ENCODE assay signal across 8 cellular contexts in the genomic region with DNA sequence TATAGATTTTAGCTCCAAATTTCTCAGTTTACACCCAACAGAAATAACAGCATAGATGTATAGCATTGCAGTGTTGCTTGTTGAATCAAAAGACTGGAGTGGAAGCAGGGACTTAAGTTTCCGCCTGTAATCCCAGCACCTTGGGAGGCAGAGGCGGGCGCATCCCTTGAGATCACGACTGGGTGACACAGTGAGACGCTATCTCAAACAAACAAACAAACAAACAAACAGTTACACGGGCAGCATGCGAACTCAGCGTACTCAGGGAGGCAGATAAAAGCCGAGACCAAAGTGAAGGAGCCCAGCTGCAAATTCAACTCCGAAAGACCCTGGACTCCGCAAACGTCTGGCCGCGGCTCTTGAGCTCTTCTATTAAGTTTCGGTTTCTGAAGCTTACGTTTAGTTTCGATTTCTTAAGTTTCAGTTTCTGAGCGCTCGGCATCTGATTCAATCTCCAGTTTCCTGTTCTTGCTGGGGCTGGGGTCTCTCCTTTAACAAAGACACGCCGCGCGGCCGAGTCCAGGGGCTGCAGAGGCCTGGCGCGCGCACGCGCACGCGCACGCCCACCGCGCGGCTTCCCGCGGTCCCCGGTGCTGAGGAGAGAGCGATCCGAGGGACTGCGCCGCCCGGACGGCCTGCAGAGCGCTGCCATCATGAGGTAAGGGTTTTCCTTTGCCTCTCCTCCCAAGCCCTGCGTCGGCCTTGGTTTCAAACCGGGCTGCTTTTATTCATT. TPM values are rescaled to one million over a fixed set of nuclear protein-coding genes. Genes with fewer than 3 reads are reported as not detected.
DNase-seq lines count a peak whose midpoint lies in the region; TF ChIP-seq lines count a peak whose summit lies in the region.

A gene with protein sequence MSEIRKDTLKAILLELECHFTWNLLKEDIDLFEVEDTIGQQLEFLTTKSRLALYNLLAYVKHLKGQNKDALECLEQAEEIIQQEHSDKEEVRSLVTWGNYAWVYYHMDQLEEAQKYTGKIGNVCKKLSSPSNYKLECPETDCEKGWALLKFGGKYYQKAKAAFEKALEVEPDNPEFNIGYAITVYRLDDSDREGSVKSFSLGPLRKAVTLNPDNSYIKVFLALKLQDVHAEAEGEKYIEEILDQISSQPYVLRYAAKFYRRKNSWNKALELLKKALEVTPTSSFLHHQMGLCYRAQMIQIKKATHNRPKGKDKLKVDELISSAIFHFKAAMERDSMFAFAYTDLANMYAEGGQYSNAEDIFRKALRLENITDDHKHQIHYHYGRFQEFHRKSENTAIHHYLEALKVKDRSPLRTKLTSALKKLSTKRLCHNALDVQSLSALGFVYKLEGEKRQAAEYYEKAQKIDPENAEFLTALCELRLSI (plus strand): TSS at position 423 of the 733 bp plus-strand sequence. CDS start 231 bp downstream, at position 654.

- H3K4me3 ChIP-seq in hepatocyte (peak within 1 kb of the TSS; percentile 46), rectal smooth muscle tissue (ENCODE audit: low read length) (peak within 1 kb of the TSS; percentile 78), vagina (peak within 1 kb of the TSS; percentile 85 to 88)

- intact Hi-C loops in vagina (cut with DNase I) = no loop called here

- peak within 1 kb of the TSS; percentile 56 for H2AFZ ChIP-seq in hepatocyte

- TF ChIP-seq CTCF in hepatocyte (IDR thresholded peaks at IDR 0.05; ENCODE audit: poor library complexity) (no peak), vagina (IDR thresholded peaks at IDR 0.05) (no peak)

- peak within 1 kb of the TSS; percentile 93 for H3K4me2 ChIP-seq in hepatocyte

- TF ChIP-seq POLR2A in GM10847 (IDR thresholded peaks at IDR 0.05; ENCODE audit: extremely low read depth, insufficient read length) (peak; percentile 31), vagina (IDR thresholded peaks at IDR 0.05) (peak in 1 of 2 donors; percentile 43)

- H3K27me3 ChIP-seq in hepatocyte = no peaks in the 10 kb centered on the region
- no peaks in the 10 kb centered on the region for H3K27me3 ChIP-seq in rectal smooth muscle tissue (ENCODE audit: control insufficient read depth, insufficient read depth, low read length)
- no peaks in the 10 kb centered on the region for H3K27me3 ChIP-seq in vagina

- H3K9me2 ChIP-seq in hepatocyte (replicated peaks; ENCODE audit: insufficient read depth) = no peaks in the 10 kb centered on the region

- H3K4me1 ChIP-seq in hepatocyte (ENCODE audit: insufficient read depth) (no peaks in the 10 kb centered on the region), rectal smooth muscle tissue (ENCODE audit: control insufficient read depth, insufficient read depth, low read length) (peaks cover 7% of the 10 kb centered on the region), vagina (peaks cover 36% of the 10 kb centered on the region)

- WGBS in hepatocyte (ENCODE audit: low lambda C conversion rate, missing lambda C conversion rate) = 1% methylated on average over 45 of the region's 48 CpGs

- peak within 1 kb of the TSS; percentile 68 for H3K9ac ChIP-seq in rectal smooth muscle tissue (ENCODE audit: low read length)

- CTCF ChIA-PET in HEK293T (lab: Yijun Ruan, JAX) = no interaction called here

- no peaks in the 10 kb centered on the region for H3K36me3 ChIP-seq in hepatocyte (replicated peaks; ENCODE audit: insufficient read depth, low read depth)
- peaks cover 3% of the 10 kb centered on the region for H3K36me3 ChIP-seq in rectal smooth muscle tissue (ENCODE audit: control insufficient read depth, insufficient read depth, low read length)
- H3K36me3 ChIP-seq in vagina = peaks cover 0 to 9% of the 10 kb centered on the region in 2 donors

- H3K27ac ChIP-seq in hepatocyte (peak within 1 kb of the TSS; percentile 95), rectal smooth muscle tissue (ENCODE audit: low read depth, low read length) (peak within 1 kb of the TSS; percentile 90), vagina (peak within 1 kb of the TSS; percentile 99)

- peak; percentile 75 for DNase-seq in HEK293T (ENCODE audit: extremely low spot score)
- DNase-seq in NCI-H1048 (lab: John Stamatoyannopoulos, UW) = peak; percentile 70
- peak; percentile 50 for DNase-seq in T-helper 22 cell (ENCODE audit: low read depth)
- DNase-seq in astrocyte of the hippocampus (ENCODE audit: low read depth, low spot score) = peak; percentile 90
- DNase-seq in hepatocyte (ENCODE audit: low spot score) = peak; percentile 85
- DNase-seq in vagina (ENCODE audit: extremely low spot score in 2 of 2) = peak in 1 of 2 donors; percentile 90

- H3K79me2 ChIP-seq in hepatocyte = peaks cover 32% of the 10 kb centered on the region

- no peaks in the 10 kb centered on the region for H4K20me1 ChIP-seq in hepatocyte (ENCODE audit: insufficient read depth, poor library complexity, severe bottlenecking)

- POLR2A ChIA-PET in HEK293T (lab: Yijun Ruan, JAX) = interaction anchor here (1.0 to 2.0 kb wide), 4 partner anchors 12 to 230 kb away, joined by 3 to 8 read pairs (median 6); a partner anchor contains a TSS

- H3K9me3 ChIP-seq in hepatocyte (ENCODE audit: low read depth) (no peaks in the 10 kb centered on the region), vagina (no peaks in the 10 kb centered on the region)

TF ChIP-seq in HEK293T, 16 proteins besides CTCF, POLR2A, EP300 and RAD21:
- no peak; the same call in 1 of the 2 replicates for TF ChIP-seq CTBP1 (IDR thresholded peaks at IDR 0.05; ENCODE audit: borderline replicate concordance)
- TF ChIP-seq LEF1 (IDR thresholded peaks at IDR 0.05; ENCODE audit: borderline replicate concordance) = no peak
- no peak for TF ChIP-seq ZNF384 (IDR thresholded peaks at IDR 0.05)
- TF ChIP-seq, protein P1, sequence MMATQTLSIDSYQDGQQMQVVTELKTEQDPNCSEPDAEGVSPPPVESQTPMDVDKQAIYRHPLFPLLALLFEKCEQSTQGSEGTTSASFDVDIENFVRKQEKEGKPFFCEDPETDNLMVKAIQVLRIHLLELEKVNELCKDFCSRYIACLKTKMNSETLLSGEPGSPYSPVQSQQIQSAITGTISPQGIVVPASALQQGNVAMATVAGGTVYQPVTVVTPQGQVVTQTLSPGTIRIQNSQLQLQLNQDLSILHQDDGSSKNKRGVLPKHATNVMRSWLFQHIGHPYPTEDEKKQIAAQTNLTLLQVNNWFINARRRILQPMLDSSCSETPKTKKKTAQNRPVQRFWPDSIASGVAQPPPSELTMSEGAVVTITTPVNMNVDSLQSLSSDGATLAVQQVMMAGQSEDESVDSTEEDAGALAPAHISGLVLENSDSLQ (IDR thresholded peaks at IDR 0.05) = no peak
- no peak for TF ChIP-seq NFRKB (IDR thresholded peaks at IDR 0.05)
- TF ChIP-seq ARNT (IDR thresholded peaks at IDR 0.05) = no peak
- no peak for TF ChIP-seq BHLHE40 (IDR thresholded peaks at IDR 0.05; ENCODE audit: borderline replicate concordance)
- TF ChIP-seq SP1 (IDR thresholded peaks at IDR 0.05) = no peak
- no peak for TF ChIP-seq SUZ12 (IDR thresholded peaks at IDR 0.05)
- TF ChIP-seq HDGF (IDR thresholded peaks at IDR 0.05; ENCODE audit: borderline replicate concordance) = no peak
- TF ChIP-seq TARDBP (IDR thresholded peaks at IDR 0.05) = no peak
- no peak for TF ChIP-seq FOXM1 (IDR thresholded peaks at IDR 0.05; ENCODE audit: borderline replicate concordance)
- TF ChIP-seq L3MBTL2 (conservative IDR thresholded peaks at IDR 0.05) = no peak; the same call in 1 of the 2 replicates
- no peak for TF ChIP-seq FOXK2 (IDR thresholded peaks at IDR 0.05)

RNA-seq across cellular contexts. Expression of the gene that starts here (rescaled TPM):
- total RNA-seq in hepatocyte (17.1 and 17.5 TPM in 2 replicates), vagina (9.1 TPM)
- 6.5 and 7.3 TPM in 2 replicates for polyA plus RNA-seq in hepatocyte
